ENCODE assay signal across 20 cellular contexts in genomic region chr22:49213731-49214352, GRCh38.
A peak's percentile ranks its signal among the peaks of the same experiment; 100 is the strongest.
DNase-seq lines count a peak whose midpoint lies in the region; ATAC-seq and TF ChIP-seq lines count a peak whose summit lies in the region.
"Had no signal": no experiment of that assay in that cellular context is flagged by ENCODE, and none has a peak within 500 bp of the region (broad histone marks: within the 10 kb centered on the region; RNA-seq: fewer than 3 reads in every experiment).

No MANE protein-coding gene starts in this region.

- ATAC-seq in sciatic nerve (no peak), HG02852 (IDR thresholded peaks at IDR 0.05; ENCODE audit: unreplicated experiment) (no peak)
- ATAC-seq: gastrocnemius medialis; GM12878; naive thymus-derived CD8-positive, alpha-beta T cell had no signal

- TF ChIP-seq POLR2A in NB4 (IDR thresholded peaks at IDR 0.05; ENCODE audit: extremely low read depth, insufficient read length), result no peak

- no peak overlapping the region for H3K4me3 ChIP-seq in NB4 (ENCODE audit: low read depth, low read length)
- H3K4me3 ChIP-seq: gastrocnemius medialis, GM12878 had no signal

- peak; percentile 24 for DNase-seq in activated CD8-positive, alpha-beta memory T cell treated with anti-CD3 and anti-CD28 coated beads for 24 hours
- DNase-seq in activated CD8-positive, alpha-beta memory T cell treated with anti-CD3 and anti-CD28 coated beads, Interleukin-2, amount 50 U/mL, for 4 hours, result no peak
- no peak for DNase-seq in NB4 (ENCODE audit: low read depth)
- peak; percentile 32 for DNase-seq in ecto neural progenitor cell (ENCODE audit: low spot score)
- DNase-seq in sciatic nerve (ENCODE audit: low spot score), result peak; percentile 13
- no peak for DNase-seq in Kasumi-1 (lab: John Stamatoyannopoulos, UW)
- no peak for DNase-seq in stimulated activated CD4-positive, alpha-beta T cell treated with anti-CD3 and anti-CD28 coated beads, Interleukin-1b, Interleukin-23, amount 100 ng/mL, for 48 hours
- DNase-seq: 8988T; activated CD4-positive, alpha-beta T cell treated with anti-CD3 and anti-CD28 coated beads, Interleukin-2, amount 10 ng/mL, durations not matched to agents 24 days and 14 days; CD4-positive, CD25-positive, alpha-beta regulatory T cell; dermis blood vessel endothelial cell; hippocampal formation; NCI-H1436; NCI-H2107; occipital lobe; stimulated activated CD4-positive, alpha-beta T cell treated with anti-CD3 and anti-CD28 coated beads, Interleukin-4, amount 100 ng/mL, for 1 hour had no signal

- TF ChIP-seq CTCF in NB4 (IDR thresholded peaks at IDR 0.05; ENCODE audit: low read depth, low read length), result peak; percentile 8

- intact Hi-C loops in sciatic nerve (cut with DNase I), result no loop called here

Comparison
In these comparisons a context has a peak if more than half of its experiments do, and no peak if none do; other contexts are left out.
1. DNase-seq: peak in activated CD8-positive, alpha-beta memory T cell treated with anti-CD3 and anti-CD28 coated beads for 24 hours (single experiment), ecto neural progenitor cell (single experiment) and sciatic nerve (single experiment); none in activated CD8-positive, alpha-beta memory T cell treated with anti-CD3 and anti-CD28 coated beads, Interleukin-2, amount 50 U/mL, for 4 hours (single experiment), NB4 (single experiment), Kasumi-1 (0 of 2) and stimulated activated CD4-positive, alpha-beta T cell treated with anti-CD3 and anti-CD28 coated beads, Interleukin-1b, Interleukin-23, amount 100 ng/mL, for 48 hours (single experiment).